ENCODE assay signal across 1 cellular context in the genomic region with DNA sequence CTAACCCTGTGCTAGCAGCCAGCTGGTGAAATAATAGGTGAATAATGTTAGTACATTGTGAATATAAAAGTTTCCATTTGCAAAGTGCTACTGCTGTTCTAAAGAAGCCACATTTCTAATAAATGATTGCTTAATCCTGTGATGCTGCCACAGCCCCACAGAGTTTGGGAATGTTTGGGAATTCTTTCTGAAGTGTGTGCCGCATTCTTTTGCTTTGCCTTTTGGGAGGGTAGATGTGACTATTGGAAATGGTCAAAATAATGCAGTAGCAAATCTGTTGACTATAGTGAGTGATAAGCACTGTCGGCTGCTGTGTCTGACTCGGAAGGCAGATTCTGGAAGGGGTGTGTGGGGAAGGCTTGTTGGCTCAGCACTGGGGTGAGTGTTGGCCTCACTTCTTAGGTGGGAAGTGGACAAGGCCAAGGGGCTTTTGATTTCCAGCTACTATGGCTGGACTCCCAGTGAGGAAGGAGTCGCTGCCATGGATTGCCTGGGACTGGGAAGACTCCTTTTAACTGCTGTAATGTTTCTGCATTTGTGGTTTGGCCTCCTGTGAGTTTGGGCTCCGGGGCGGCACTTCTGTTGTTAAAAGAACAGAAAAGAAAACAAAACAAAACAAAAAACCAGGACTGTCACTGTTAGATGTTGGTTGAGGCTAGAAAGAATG.
TF ChIP-seq lines count a peak whose summit lies in the region.

No MANE protein-coding gene starts in this region.

TF ChIP-seq in H1, 55 proteins besides CTCF, POLR2A, EP300 and RAD21:
- 0 out of 2 replicates have a peak, but pooled peaks have one; percentile 21 for TF ChIP-seq CEBPB (IDR thresholded peaks at IDR 0.05; ENCODE audit: low read depth, low read length)
- no peak for TF ChIP-seq CHD1 (IDR thresholded peaks at IDR 0.05; ENCODE audit: low read depth, low read length)
- TF ChIP-seq RBBP5 (IDR thresholded peaks at IDR 0.05; ENCODE audit: borderline replicate concordance, low read depth, low read length) = no peak
- no peak for TF ChIP-seq SAP30 (IDR thresholded peaks at IDR 0.05; ENCODE audit: insufficient read depth, insufficient replicate concordance, low read length)
